In genomic region chr16:81489547-81490267, GRCh38 we compare ENCODE assay signal across 23 cellular contexts. TPM values are rescaled to one million over a fixed set of nuclear protein-coding genes. Genes with fewer than 3 reads are reported as not detected.
DNase-seq lines count a peak whose midpoint lies in the region; ATAC-seq, FAIRE-seq and TF ChIP-seq lines count a peak whose summit lies in the region.
"Had no signal": no experiment of that assay in that cellular context is flagged by ENCODE, and none has a peak within 500 bp of the region (broad histone marks: within the 10 kb centered on the region; RNA-seq: fewer than 3 reads in every experiment).

No MANE protein-coding gene starts in this region.

- TF ChIP-seq EP300 in A549 (IDR thresholded peaks at IDR 0.05), result no peak

- H3K27me3 Mint-ChIP-seq in brain, result no peaks in the 10 kb centered on the region
- H3K27me3 Mint-ChIP-seq in naive B cell, result no peaks in the 10 kb centered on the region
- H3K27me3 Mint-ChIP-seq: activated CD4-positive, alpha-beta memory T cell treated with anti-CD3 and anti-CD28 coated beads for 36 hours; CD4-positive, CD25-positive, alpha-beta regulatory T cell; progenitor cell of endocrine pancreas had no signal

- FAIRE-seq in A549 (lab: Jason Lieb, UNC), result no peak

- H3K9me3 Mint-ChIP-seq in brain (no peaks in the 10 kb centered on the region), naive B cell (no peaks in the 10 kb centered on the region)
- H3K9me3 Mint-ChIP-seq: activated CD4-positive, alpha-beta memory T cell treated with anti-CD3 and anti-CD28 coated beads for 36 hours; CD4-positive, CD25-positive, alpha-beta regulatory T cell had no signal

- H3K9me3 ChIP-seq in A549, result no peaks in the 10 kb centered on the region

- intact Hi-C loops in Right ventricle myocardium inferior (cut with DNase I), result loop anchor here (10.0 kb wide), 1 partner anchor 125 kb away; no protein-coding TSS in a partner anchor

- peaks cover 100% of the 10 kb centered on the region for H3K4me1 ChIP-seq in A549

- CTCF ChIA-PET in A549 (lab: Yijun Ruan, JAX), result interaction anchor here (0.8 to 1.6 kb wide), 3 partner anchors 12 to 46 kb away, joined by 3 to 4 read pairs (median 4); no protein-coding TSS in a partner anchor

- no peak for TF ChIP-seq RAD21 in A549 (conservative IDR thresholded peaks at IDR 0.05 in 1 of 2, IDR thresholded peaks at IDR 0.05 in 1 of 2)

- H3K4me3 ChIP-seq in A549, result no peak overlapping the region

- H3K27ac ChIP-seq in A549, result peak overlapping the region in 1 of 2 experiments; percentile 77; a peak in 3 of 6 replicates
- H3K27ac ChIP-seq: VCaP had no signal

- H3K4me1 Mint-ChIP-seq in brain (peaks cover 85% of the 10 kb centered on the region), naive B cell (peaks cover 39 to 80% (median 71%) of the 10 kb centered on the region in 3 donors)

- WGBS in A549 (ENCODE audit: missing lambda C conversion rate), result 84% methylated on average over 11 of the region's 12 CpGs

- ATAC-seq in A549 (no peak), GM19043 (IDR thresholded peaks at IDR 0.05; ENCODE audit: low read depth, unreplicated experiment) (peak; percentile 47), naive B cell (ENCODE audit: low read depth in 2 of 2) (peak; percentile 60 to 72), Right ventricle myocardium inferior (no peak)

- no peak for TF ChIP-seq POLR2A in A549 (IDR thresholded peaks at IDR 0.05; ENCODE audit: low read length)

- POLR2A ChIA-PET in A549 (lab: Yijun Ruan, JAX), result no interaction called here

- peaks cover 10% of the 10 kb centered on the region for H3K36me3 Mint-ChIP-seq in brain
- H3K36me3 Mint-ChIP-seq in naive B cell, result peaks cover 0 to 5% of the 10 kb centered on the region in 2 donors
- H3K36me3 Mint-ChIP-seq: activated CD4-positive, alpha-beta memory T cell treated with anti-CD3 and anti-CD28 coated beads for 36 hours had no signal

- H3K4me3 Mint-ChIP-seq in brain (no peak overlapping the region), naive B cell (peak overlapping the region in 5 of 8 donors; percentile 41 to 73 (median 49))
- H3K4me3 Mint-ChIP-seq: activated CD4-positive, alpha-beta memory T cell treated with anti-CD3 and anti-CD28 coated beads for 36 hours had no signal

- no peak for DNase-seq in A549 (ENCODE audit: low read depth in 1 of 2, low spot score in 1 of 2)
- DNase-seq in naive B cell, result peak; percentile 31
- no peak for DNase-seq in DMS114 treated with DMSO at 0.1 percent for 48 hours (lab: John Stamatoyannopoulos, UW; ENCODE audit: unreplicated experiment)
- no peak for DNase-seq in NCI-H1436 (lab: John Stamatoyannopoulos, UW)
- no peak for DNase-seq in GM20000 (ENCODE audit: low spot score)
- DNase-seq in Right ventricle myocardium inferior (ENCODE audit: missing footprints), result no peak
- DNase-seq: activated CD4-positive, alpha-beta memory T cell treated with anti-CD3 and anti-CD28 coated beads for 36 hours; activated naive CD4-positive, alpha-beta T cell treated with Interleukin-2 at 50 U/mL for 16 hours; anterior cingulate cortex; CD4-positive, CD25-positive, alpha-beta regulatory T cell; central memory CD4-positive, alpha-beta T cell; DMS153; effector CD4-positive, alpha-beta T cell; KG1; NCI-H1092 treated with DMSO at 0.1 percent for 48 hours; NCI-H2081; NCI-H510A; SIG-M5; stimulated activated CD4-positive, alpha-beta T cell treated with anti-CD3 and anti-CD28 coated beads, Interleukin-2, amount 100 ng/mL, for 48 hours had no signal

- H3K27ac Mint-ChIP-seq in brain (peak overlapping the region in 3 of 5 experiments; percentile 41 to 88 (median 52)), naive B cell (peak overlapping the region in 4 of 6 donors; percentile 57 to 89 (median 74))
- H3K27ac Mint-ChIP-seq: activated CD4-positive, alpha-beta memory T cell treated with anti-CD3 and anti-CD28 coated beads for 36 hours; progenitor cell of endocrine pancreas had no signal

- no peak for TF ChIP-seq CTCF in A549 (IDR thresholded peaks at IDR 0.05)
- TF ChIP-seq CTCF in brain (conservative IDR thresholded peaks at IDR 0.05), result no peak
- no peak for TF ChIP-seq CTCF in GM20000 (IDR thresholded peaks at IDR 0.05; ENCODE audit: extremely low read depth, missing control alignments)

- peak overlapping the region; percentile 23; the same call in 1 of the 3 replicates for H3K4me2 ChIP-seq in A549

TF ChIP-seq in A549, 52 proteins besides CTCF, POLR2A, EP300 and RAD21:
- no peak for TF ChIP-seq SREBF2 (IDR thresholded peaks at IDR 0.05)
- TF ChIP-seq FOSB (CRISPR knock-in tag; IDR thresholded peaks at IDR 0.05), result no peak
- TF ChIP-seq NFE2L2 (conservative IDR thresholded peaks at IDR 0.05; ENCODE audit: low read length), result no peak
- no peak for TF ChIP-seq MYC (IDR thresholded peaks at IDR 0.05; ENCODE audit: borderline replicate concordance, low read length)
- no peak for TF ChIP-seq NR3C1 (IDR thresholded peaks at IDR 0.05)
- TF ChIP-seq ZSCAN20 (CRISPR knock-in tag; IDR thresholded peaks at IDR 0.05), result no peak
- TF ChIP-seq CBX8 (IDR thresholded peaks at IDR 0.05), result no peak
- TF ChIP-seq TP53 (CRISPR knock-in tag; IDR thresholded peaks at IDR 0.05), result no peak
- no peak for TF ChIP-seq KDM5A (IDR thresholded peaks at IDR 0.05)

RNA-seq across cellular contexts. Expression of gene CMIP, which starts 45.1 kb away (rescaled TPM):
- polyA plus RNA-seq in A549 (2011; rRNA removed) (21.6 and 44.7 TPM in 2 replicates), A549 (2017; fragmentation: RNase III; extraction: RNeasy Plus Mini Kit Qiagen cat#74134 plus additional on column Dnase treatment) (118 to 129 TPM (median 125 TPM) in 3 replicates), brain (ENCODE audit: insufficient read depth, low read depth, low replicate concordance) (409 TPM), naive B cell (ENCODE audit: low read depth in 6 of 6) (1 to 10 TPM in 3 of 6 donors, under 1 TPM in 3; 0.61 to 2.5 (median 1.3) TPM)
- polyA plus RNA-seq in A549 (2012; cell fraction: cytosol; rRNA removed), result 78.5 and 97.9 TPM in 2 replicates
- 128 and 142 TPM in 2 replicates for polyA plus RNA-seq in A549 (2012; cell fraction: nucleus; rRNA removed)
- polyA minus RNA-seq in A549 (2011; rRNA and poly(A)+ RNA removed), result 89.1 and 130 TPM in 2 replicates
- total RNA-seq in Right ventricle myocardium inferior, result 10.5 TPM

Comparison
In these comparisons a context has a peak if more than half of its experiments do, and no peak if none do; other contexts are left out.
1. ATAC-seq: peak in GM19043 (single experiment) and naive B cell (2 of 2); none in A549 (0 of 2) and Right ventricle myocardium inferior (single experiment).
2. H3K4me3 Mint-ChIP-seq: peak in naive B cell (5 of 8); none in brain (0 of 5).
3. RNA of gene CMIP, which starts 45.1 kb away (polyA plus RNA-seq): 409 TPM in brain (single experiment) and 21.6 to 142 TPM in A549; 0.61 to 2.5 TPM in naive B cell; every median in the first group is over 4 times any median in the second.